In genomic region chr12:76588881-76589565, GRCh38 we compare ENCODE assay signal across 11 cellular contexts. TPM values are rescaled to one million over a fixed set of nuclear protein-coding genes. Genes with fewer than 3 reads are reported as not detected.
A peak's percentile ranks its signal among the peaks of the same experiment; 100 is the strongest.
DNase-seq lines count a peak whose midpoint lies in the region; ATAC-seq and TF ChIP-seq lines count a peak whose summit lies in the region.
"Had no signal": no experiment of that assay in that cellular context is flagged by ENCODE, and none has a peak within 500 bp of the region (broad histone marks: within the 10 kb centered on the region; RNA-seq: fewer than 3 reads in every experiment).

No MANE protein-coding gene starts in this region.

- CTCF ChIA-PET in RWPE1 (lab: Yijun Ruan, JAX): interaction anchor here (0.6 to 4.3 kb wide), 3 partner anchors 9 to 534 kb away, joined by 3 to 16 read pairs (median 5); no protein-coding TSS in a partner anchor

- H3K4me1 Mint-ChIP-seq in activated CD4-positive, alpha-beta T cell treated with anti-CD3 and anti-CD28 coated beads, Interleukin-2, amount 10 ng/mL, durations not matched to agents 24 days and 14 days: peaks cover 11% of the 10 kb centered on the region
- peaks cover 6% of the 10 kb centered on the region for H3K4me1 Mint-ChIP-seq in stimulated activated naive CD8-positive, alpha-beta T cell treated with anti-CD3 and anti-CD28 coated beads, Interleukin-15, amount 100 ng/mL, for 72 hours

- peaks cover 4% of the 10 kb centered on the region for H3K9me3 Mint-ChIP-seq in activated CD4-positive, alpha-beta T cell treated with anti-CD3 and anti-CD28 coated beads, Interleukin-2, amount 10 ng/mL, durations not matched to agents 24 days and 14 days
- H3K9me3 Mint-ChIP-seq in stimulated activated naive CD8-positive, alpha-beta T cell treated with anti-CD3 and anti-CD28 coated beads, Interleukin-15, amount 100 ng/mL, for 72 hours: no peaks in the 10 kb centered on the region

- intact Hi-C loops in activated CD4-positive, alpha-beta T cell treated with anti-CD3 and anti-CD28 coated beads, Interleukin-2, amount 10 ng/mL, durations not matched to agents 24 days and 14 days (cut with micrococcal nuclease): loop anchor here (2.0 to 10.0 kb wide), 3 partner anchors 30 to 244 kb away; partner anchors contain the start of genes BBS10 and OSBPL8

- no peaks in the 10 kb centered on the region for H3K36me3 Mint-ChIP-seq in activated CD4-positive, alpha-beta T cell treated with anti-CD3 and anti-CD28 coated beads, Interleukin-2, amount 10 ng/mL, durations not matched to agents 24 days and 14 days (ENCODE audit: low read depth)

- DNase-seq in activated CD4-positive, alpha-beta T cell treated with anti-CD3 and anti-CD28 coated beads, Interleukin-2, amount 10 ng/mL, durations not matched to agents 24 days and 14 days: peak; percentile 49
- DNase-seq in activated CD4-positive, alpha-beta T cell treated with anti-CD3 and anti-CD28 coated beads for 4 hours: no peak
- DNase-seq in RWPE1 (ENCODE audit: low spot score) (peak; percentile 23), foreskin keratinocyte (peak; percentile 73 to 86), SW480 (ENCODE audit: low spot score) (no peak), NCI-H748 (lab: John Stamatoyannopoulos, UW; ENCODE audit: unreplicated experiment) (no peak), middle frontal gyrus (ENCODE audit: extremely low spot score, low spot score) (no peak)
- peak in 1 of 2 donors; percentile 25 for DNase-seq in stimulated activated naive CD8-positive, alpha-beta T cell treated with anti-CD3 and anti-CD28 coated beads, Interleukin-15, amount 100 ng/mL, for 72 hours
- DNase-seq: activated CD8-positive, alpha-beta memory T cell treated with anti-CD3 and anti-CD28 coated beads, Interleukin-2, amount 50 U/mL, for 4 hours; effector CD4-positive, alpha-beta T cell had no signal

- H3K27ac Mint-ChIP-seq in activated CD4-positive, alpha-beta T cell treated with anti-CD3 and anti-CD28 coated beads, Interleukin-2, amount 10 ng/mL, durations not matched to agents 24 days and 14 days: no peak overlapping the region
- H3K27ac Mint-ChIP-seq in stimulated activated naive CD8-positive, alpha-beta T cell treated with anti-CD3 and anti-CD28 coated beads, Interleukin-15, amount 100 ng/mL, for 72 hours: peak overlapping the region in 1 of 2 donors; percentile 81

- TF ChIP-seq CTCF in RWPE1 (conservative IDR thresholded peaks at IDR 0.05; ENCODE audit: low read depth) (no peak), foreskin keratinocyte (conservative IDR thresholded peaks at IDR 0.05) (no peak)

- ATAC-seq in foreskin keratinocyte: peak; percentile 46
- ATAC-seq in stimulated activated naive CD8-positive, alpha-beta T cell treated with anti-CD3 and anti-CD28 coated beads, Interleukin-15, amount 100 ng/mL, for 72 hours: peak; percentile 95
- ATAC-seq: Panc1 had no signal

- H3K27ac ChIP-seq in RWPE1 (no peak overlapping the region), foreskin keratinocyte (no peak overlapping the region)

- H3K4me1 ChIP-seq in foreskin keratinocyte: no peaks in the 10 kb centered on the region

- POLR2A ChIA-PET in RWPE1 (lab: Yijun Ruan, JAX; ENCODE audit: low non-redundant PET): interaction anchor here (0.7 kb wide), 1 partner anchor 29 kb away, joined by 6 read pairs; no protein-coding TSS in a partner anchor

- H3K4me3 Mint-ChIP-seq in activated CD4-positive, alpha-beta T cell treated with anti-CD3 and anti-CD28 coated beads, Interleukin-2, amount 10 ng/mL, durations not matched to agents 24 days and 14 days: no peak overlapping the region
- no peak overlapping the region for H3K4me3 Mint-ChIP-seq in stimulated activated naive CD8-positive, alpha-beta T cell treated with anti-CD3 and anti-CD28 coated beads, Interleukin-15, amount 100 ng/mL, for 72 hours

- H3K27me3 Mint-ChIP-seq in activated CD4-positive, alpha-beta T cell treated with anti-CD3 and anti-CD28 coated beads, Interleukin-2, amount 10 ng/mL, durations not matched to agents 24 days and 14 days: no peaks in the 10 kb centered on the region
- H3K27me3 Mint-ChIP-seq in stimulated activated naive CD8-positive, alpha-beta T cell treated with anti-CD3 and anti-CD28 coated beads, Interleukin-15, amount 100 ng/mL, for 72 hours: no peaks in the 10 kb centered on the region

- H3K27me3 ChIP-seq in foreskin keratinocyte: no peaks in the 10 kb centered on the region

RNA-seq across cellular contexts. Expression of gene OSBPL8, which starts 29.5 kb away (rescaled TPM):
- 90.8 and 92.0 TPM in 2 replicates for total RNA-seq in activated CD4-positive, alpha-beta T cell treated with anti-CD3 and anti-CD28 coated beads, Interleukin-2, amount 10 ng/mL, durations not matched to agents 24 days and 14 days
- total RNA-seq in foreskin keratinocyte: 47.0 and 48.8 TPM in 2 replicates
- polyA plus RNA-seq in foreskin keratinocyte: 5.8 and 6.2 TPM in 2 replicates

Comparison
In these comparisons a context has a peak if more than half of its experiments do, and no peak if none do; other contexts are left out.
1. DNase-seq: peak in activated CD4-positive, alpha-beta T cell treated with anti-CD3 and anti-CD28 coated beads, Interleukin-2, amount 10 ng/mL, durations not matched to agents 24 days and 14 days (single experiment), RWPE1 (single experiment) and foreskin keratinocyte (2 of 2); none in activated CD4-positive, alpha-beta T cell treated with anti-CD3 and anti-CD28 coated beads for 4 hours (0 of 2), SW480 (single experiment), NCI-H748 (single experiment) and middle frontal gyrus (single experiment).